Comparison of ENCODE assay signal across 8 cellular contexts in the genomic region with DNA sequence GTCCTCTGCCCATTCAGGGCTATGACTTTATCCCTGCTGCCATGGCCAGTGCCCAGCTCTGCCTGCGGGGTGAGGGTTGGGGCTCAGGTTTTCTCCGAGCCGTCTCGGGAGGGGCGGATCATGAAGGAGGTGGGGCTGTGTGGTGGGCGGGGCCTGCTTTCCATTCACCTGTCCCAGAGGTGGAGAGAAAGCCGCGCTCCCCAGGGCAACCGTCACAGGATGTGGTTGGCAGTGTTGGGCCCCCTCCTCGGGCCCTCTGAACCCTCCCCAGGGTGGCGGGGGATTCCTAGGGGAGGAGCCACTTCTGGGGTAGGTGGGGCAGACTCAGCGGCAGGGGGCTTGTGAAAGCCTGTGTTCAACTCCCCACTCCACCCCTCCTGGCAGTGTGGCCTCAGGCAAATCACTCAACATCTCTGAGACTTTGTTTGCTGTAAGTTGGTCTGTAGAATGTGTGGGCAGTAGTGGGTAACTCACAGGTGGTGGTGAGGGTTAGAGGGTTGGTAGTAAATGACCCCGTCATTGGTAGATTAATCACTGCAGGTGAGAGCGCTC. TPM values are rescaled to one million over a fixed set of nuclear protein-coding genes. Genes with fewer than 3 reads are reported as not detected.
DNase-seq lines count a peak whose midpoint lies in the region; ATAC-seq and TF ChIP-seq lines count a peak whose summit lies in the region.

No MANE protein-coding gene starts in this region.

- ATAC-seq in GM21447 (IDR thresholded peaks at IDR 0.05; ENCODE audit: unreplicated experiment) = peak; percentile 47
- no peak for ATAC-seq in GM19452 (IDR thresholded peaks at IDR 0.05; ENCODE audit: unreplicated experiment)

- DNase-seq in activated CD4-positive, alpha-beta T cell treated with anti-CD3 and anti-CD28 coated beads for 4 hours = peak; percentile 90 to 91
- peak; percentile 85 to 88 for DNase-seq in stimulated activated CD4-positive, alpha-beta T cell treated with anti-CD3 and anti-CD28 coated beads, Interleukin-2, amount 100 ng/mL, for 24 hours
- DNase-seq in ureter (ENCODE audit: low spot score) = no peak
- DNase-seq in nucleus accumbens (lab: John Stamatoyannopoulos, UW) = no peak
- DNase-seq in left ventricle myocardium inferior = no peak

- H3K4me3 ChIP-seq in endocrine pancreas (ENCODE audit: control insufficient read depth, insufficient read depth, low read length) (no peak overlapping the region), left ventricle myocardium inferior (no peak overlapping the region)

- no peak overlapping the region for H3K27ac ChIP-seq in left ventricle myocardium inferior (replicated peaks)

- no peak for TF ChIP-seq CTCF in left ventricle myocardium inferior (IDR thresholded peaks at IDR 0.05; ENCODE audit: borderline replicate concordance)

- H3K4me1 ChIP-seq in endocrine pancreas (ENCODE audit: control insufficient read depth, insufficient read depth, low read length) = no peaks in the 10 kb centered on the region
- H3K4me1 ChIP-seq in left ventricle myocardium inferior = peaks cover 28% of the 10 kb centered on the region

- H3K9ac ChIP-seq in endocrine pancreas (ENCODE audit: control insufficient read depth, insufficient read depth, low read length) = peak overlapping the region; percentile 38

- H3K9me3 ChIP-seq in endocrine pancreas (ENCODE audit: control insufficient read depth, low read length) (no peaks in the 10 kb centered on the region), left ventricle myocardium inferior (replicated peaks) (no peaks in the 10 kb centered on the region)

- H3K36me3 ChIP-seq in endocrine pancreas (ENCODE audit: control insufficient read depth, insufficient read depth, low read length) = no peaks in the 10 kb centered on the region
- no peaks in the 10 kb centered on the region for H3K36me3 ChIP-seq in left ventricle myocardium inferior

- H3K27me3 ChIP-seq in endocrine pancreas (ENCODE audit: control insufficient read depth, insufficient read depth, low read length) (no peaks in the 10 kb centered on the region), left ventricle myocardium inferior (ENCODE audit: low read depth) (peaks cover 63% of the 10 kb centered on the region)

- intact Hi-C loops in left ventricle myocardium inferior (cut with micrococcal nuclease) = no loop called here

RNA-seq across cellular contexts. Expression of gene CD6, which starts 50.3 kb away (rescaled TPM):
- total RNA-seq in ureter = 4.2 TPM
- 0.47 TPM for total RNA-seq in left ventricle myocardium inferior

Comparison
In these comparisons a context has a peak if more than half of its experiments do, and no peak if none do; other contexts are left out.
1. DNase-seq: peak in activated CD4-positive, alpha-beta T cell treated with anti-CD3 and anti-CD28 coated beads for 4 hours (2 of 2) and stimulated activated CD4-positive, alpha-beta T cell treated with anti-CD3 and anti-CD28 coated beads, Interleukin-2, amount 100 ng/mL, for 24 hours (2 of 2); none in ureter (single experiment), nucleus accumbens (0 of 56) and left ventricle myocardium inferior (single experiment).